Comparison of ENCODE assay signal across 11 cellular contexts in the genomic region with DNA sequence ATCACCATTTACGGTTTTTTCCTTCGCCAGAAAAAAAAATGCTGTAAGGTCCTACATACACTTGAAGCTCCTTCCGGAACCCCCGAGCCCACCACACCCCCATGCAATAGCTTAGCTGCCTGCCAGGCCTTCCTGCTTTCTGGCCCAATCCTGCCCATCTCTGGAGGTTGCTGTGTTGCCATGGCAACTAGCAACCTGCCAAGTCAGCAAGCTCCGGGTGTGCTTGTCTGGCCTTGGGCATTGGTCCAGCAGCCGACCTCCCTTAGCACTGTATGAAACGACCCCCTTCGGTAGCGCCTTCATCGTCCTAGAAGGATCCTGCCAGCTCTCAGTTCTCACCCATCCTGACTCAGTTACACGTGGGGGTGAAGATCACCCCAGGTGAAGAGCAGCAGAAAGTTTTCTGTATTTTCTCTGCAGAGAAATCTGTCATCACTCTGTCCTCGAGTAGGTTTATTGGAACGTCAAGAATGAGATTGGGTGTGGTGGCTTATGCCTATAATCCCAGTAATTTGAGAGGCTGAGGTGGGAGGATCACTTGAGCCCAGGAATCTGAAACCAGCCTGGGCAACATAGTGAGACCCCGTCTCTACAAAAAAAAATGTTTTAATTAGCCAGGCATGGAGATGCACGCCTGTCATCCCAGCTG. TPM values are rescaled to one million over a fixed set of nuclear protein-coding genes. Genes with fewer than 3 reads are reported as not detected.
A peak's percentile ranks its signal among the peaks of the same experiment; 100 is the strongest.
DNase-seq lines count a peak whose midpoint lies in the region; ATAC-seq and TF ChIP-seq lines count a peak whose summit lies in the region.
"Had no signal": no experiment of that assay in that cellular context is flagged by ENCODE, and none has a peak within 500 bp of the region (broad histone marks: within the 10 kb centered on the region; RNA-seq: fewer than 3 reads in every experiment).

No MANE protein-coding gene starts in this region.

- H3K4me3 ChIP-seq in A673 (ENCODE audit: low read depth, low read length, poor library complexity, severe bottlenecking): no peak overlapping the region
- H3K4me3 ChIP-seq: thoracic aorta had no signal

- CTCF ChIA-PET in A673 (lab: Charles Lee): no interaction called here

- TF ChIP-seq CTCF in A673 (conservative IDR thresholded peaks at IDR 0.05; ENCODE audit: low read depth, low read length): no peak

- intact Hi-C loops in A673 (cut with micrococcal nuclease; ENCODE audit: unreplicated experiment): loop anchor here (10.0 kb wide), 2 partner anchors 397 to 857 kb away; no protein-coding TSS in a partner anchor

- H3K27me3 ChIP-seq in A673 (replicated peaks; ENCODE audit: insufficient read depth, low read depth, low read length, poor library complexity): peaks cover 10% of the 10 kb centered on the region

- H3K36me3 ChIP-seq in A673 (ENCODE audit: insufficient read depth, low read length, poor library complexity, severe bottlenecking): no peaks in the 10 kb centered on the region
- H3K36me3 ChIP-seq: thoracic aorta had no signal

- no peaks in the 10 kb centered on the region for H3K9me3 ChIP-seq in A673 (ENCODE audit: low read depth, low read length, poor library complexity, severe bottlenecking)
- H3K9me3 ChIP-seq: thoracic aorta had no signal

- no peak overlapping the region for H3K27ac ChIP-seq in A673 (ENCODE audit: low read depth, low read length, poor library complexity, severe bottlenecking)
- H3K27ac ChIP-seq: HL-60, thoracic aorta had no signal

- POLR2A ChIA-PET in A673 (lab: Charles Lee; ENCODE audit: low non-redundant PET): no interaction called here

- H3K4me1 ChIP-seq in A673 (ENCODE audit: insufficient read depth, low read length, poor library complexity, severe bottlenecking): no peaks in the 10 kb centered on the region

- no peak for ATAC-seq in HG03521 (IDR thresholded peaks at IDR 0.05; ENCODE audit: unreplicated experiment)

- DNase-seq in COR-L47 (lab: John Stamatoyannopoulos, UW) (peak; percentile 77), HS-27A (ENCODE audit: low read depth) (peak; percentile 23), SK-N-DZ (ENCODE audit: low spot score) (peak; percentile 73), hepatic stellate cell (ENCODE audit: low spot score) (peak; percentile 40), COLO668 (lab: John Stamatoyannopoulos, UW; ENCODE audit: unreplicated experiment) (no peak), A673 (ENCODE audit: low spot score) (no peak), NCI-H2029 (lab: John Stamatoyannopoulos, UW) (no peak)
- DNase-seq: CD4-positive, CD25-positive, alpha-beta regulatory T cell had no signal

- no TSS peak for BruUV-seq in A673 (replicated peaks; lab: Mats Ljungman, UMichigan)

RNA-seq across cellular contexts. Expression of gene MTCL1, which starts 47.4 kb away (rescaled TPM):
- 27.8 and 30.0 TPM in 2 replicates for polyA plus RNA-seq in SK-N-DZ (2014; cell fraction: cytosol; rRNA removed)
- 49.5 and 79.4 TPM in 2 replicates for polyA plus RNA-seq in SK-N-DZ (2014; cell fraction: nucleus; rRNA removed)
- total RNA-seq in A673 (2021): 8.9 and 11.2 TPM in 2 replicates
- polyA plus RNA-seq: CD4-positive, CD25-positive, alpha-beta regulatory T cell had no signal

RNA-seq across cellular contexts. Expression of gene RAB12, which starts 48.8 kb away (rescaled TPM):
- polyA plus RNA-seq in SK-N-DZ (2014; cell fraction: cytosol; rRNA removed): 20.0 and 26.3 TPM in 2 replicates
- polyA plus RNA-seq in SK-N-DZ (2014; cell fraction: nucleus; rRNA removed): 40.8 and 42.2 TPM in 2 replicates
- 34.7 and 35.1 TPM in 2 replicates for total RNA-seq in A673 (2021)

Comparison
In these comparisons a context has a peak if more than half of its experiments do, and no peak if none do; other contexts are left out.
1. DNase-seq: peak in COR-L47 (single experiment), HS-27A (single experiment), SK-N-DZ (single experiment) and hepatic stellate cell (single experiment); none in COLO668 (single experiment), A673 (single experiment) and NCI-H2029 (single experiment).